ENCODE assay signal across 20 cellular contexts in the genomic region with DNA sequence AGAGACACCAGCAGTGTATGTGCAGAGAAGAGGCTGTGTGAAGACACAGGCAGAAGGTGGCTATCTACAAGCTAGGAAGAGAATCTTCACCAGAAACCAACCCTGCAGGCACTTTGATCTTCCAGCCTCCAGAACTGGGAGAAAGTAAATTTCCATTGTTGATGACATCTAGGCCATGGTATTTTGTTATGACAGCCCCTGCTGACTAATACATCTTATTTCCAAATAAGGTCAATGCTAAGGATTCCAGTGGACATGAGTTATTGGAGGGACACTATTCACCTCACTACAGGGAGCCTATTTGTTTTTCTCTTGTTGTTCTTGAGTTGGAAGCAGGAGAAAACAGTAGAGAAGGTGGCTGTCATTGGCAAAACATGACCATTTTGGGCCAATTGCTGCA.
DNase-seq lines count a peak whose midpoint lies in the region; ATAC-seq and TF ChIP-seq lines count a peak whose summit lies in the region.
"Had no signal": no experiment of that assay in that cellular context is flagged by ENCODE, and none has a peak within 500 bp of the region (broad histone marks: within the 10 kb centered on the region; RNA-seq: fewer than 3 reads in every experiment).

No MANE protein-coding gene starts in this region.

- H3K4me3 Mint-ChIP-seq in nephron progenitor cell = no peak overlapping the region
- H3K4me3 Mint-ChIP-seq: activated naive CD8-positive, alpha-beta T cell treated with anti-CD3 and anti-CD28 coated beads, Interleukin-2, amount 50 U/mL, for 24 hours; stimulated activated effector memory CD8-positive, alpha-beta T cell treated with anti-CD3 and anti-CD28 coated beads, Interleukin-12 subunit alpha, Interleukin-12 subunit beta, amount 100 ng/mL, for 72 hours had no signal

- TF ChIP-seq POLR2A in vagina (IDR thresholded peaks at IDR 0.05) = no peak

- intact Hi-C loops in vagina (cut with DNase I) = no loop called here

- in situ Hi-C loops in brain microvascular endothelial cell (cut with HindIII; ENCODE audit: low pct_ligation_motif_present, low sequenced_read_pairs) = no loop called here

- H3K27me3 ChIP-seq in brain microvascular endothelial cell (replicated peaks) (no peaks in the 10 kb centered on the region), vagina (no peaks in the 10 kb centered on the region)
- H3K27me3 ChIP-seq: gastrocnemius medialis, transverse colon had no signal

- H3K27ac ChIP-seq in brain microvascular endothelial cell (peak overlapping the region; percentile 80), vagina (no peak overlapping the region)
- H3K27ac ChIP-seq: gastrocnemius medialis, transverse colon had no signal

- no peaks in the 10 kb centered on the region for H3K9me3 ChIP-seq in vagina
- H3K9me3 ChIP-seq: gastrocnemius medialis, transverse colon had no signal

- no peak overlapping the region for H3K27ac Mint-ChIP-seq in nephron progenitor cell
- H3K27ac Mint-ChIP-seq: activated naive CD8-positive, alpha-beta T cell treated with anti-CD3 and anti-CD28 coated beads, Interleukin-2, amount 50 U/mL, for 24 hours had no signal

- H3K4me1 Mint-ChIP-seq in nephron progenitor cell = no peaks in the 10 kb centered on the region

- ATAC-seq in GM18870 (IDR thresholded peaks at IDR 0.05; ENCODE audit: unreplicated experiment) = no peak
- ATAC-seq: activated naive CD8-positive, alpha-beta T cell treated with anti-CD3 and anti-CD28 coated beads, Interleukin-2, amount 50 U/mL, for 24 hours; gastrocnemius medialis; stimulated activated effector memory CD8-positive, alpha-beta T cell treated with anti-CD3 and anti-CD28 coated beads, Interleukin-12 subunit alpha, Interleukin-12 subunit beta, amount 100 ng/mL, for 72 hours had no signal

- H3K36me3 ChIP-seq in brain microvascular endothelial cell (replicated peaks) (no peaks in the 10 kb centered on the region), vagina (no peaks in the 10 kb centered on the region)
- H3K36me3 ChIP-seq: gastrocnemius medialis, transverse colon had no signal

- peaks cover 6% of the 10 kb centered on the region for H3K4me1 ChIP-seq in vagina
- H3K4me1 ChIP-seq: gastrocnemius medialis had no signal

- H3K4me3 ChIP-seq in brain microvascular endothelial cell (ENCODE audit: low read depth, low read length) (no peak overlapping the region), vagina (no peak overlapping the region)
- H3K4me3 ChIP-seq: coronary artery, gastrocnemius medialis, transverse colon had no signal

- DNase-seq in Daoy (ENCODE audit: low read depth) (peak; percentile 31), M059J (ENCODE audit: low read depth) (peak; percentile 76), brain microvascular endothelial cell (peak; percentile 64), iris pigment epithelial cell (ENCODE audit: low read depth) (peak; percentile 80), nephron progenitor cell (no peak), vagina (ENCODE audit: extremely low spot score in 2 of 2) (no peak), Kasumi-1 (lab: John Stamatoyannopoulos, UW) (no peak)
- DNase-seq: activated CD4-positive, alpha-beta T cell treated with anti-CD3 and anti-CD28 coated beads, Interleukin-2, amount 50 U/mL, for 1 hour; activated naive CD8-positive, alpha-beta T cell treated with anti-CD3 and anti-CD28 coated beads, Interleukin-2, amount 50 U/mL, for 24 hours; activated T-cell treated with anti-CD3 and anti-CD28 coated beads, Interleukin-2, amount 50 U/mL, for 1 hour; DMS153; gastrocnemius medialis; H7; NCI-H1105; SHP77; small intestine; transverse colon had no signal

- H3K9me3 Mint-ChIP-seq in nephron progenitor cell = peaks cover 18% of the 10 kb centered on the region
- H3K9me3 Mint-ChIP-seq: activated naive CD8-positive, alpha-beta T cell treated with anti-CD3 and anti-CD28 coated beads, Interleukin-2, amount 50 U/mL, for 24 hours; stimulated activated effector memory CD8-positive, alpha-beta T cell treated with anti-CD3 and anti-CD28 coated beads, Interleukin-12 subunit alpha, Interleukin-12 subunit beta, amount 100 ng/mL, for 72 hours had no signal

- H3K36me3 Mint-ChIP-seq in nephron progenitor cell (ENCODE audit: low read depth) = no peaks in the 10 kb centered on the region
- H3K36me3 Mint-ChIP-seq: stimulated activated effector memory CD8-positive, alpha-beta T cell treated with anti-CD3 and anti-CD28 coated beads, Interleukin-12 subunit alpha, Interleukin-12 subunit beta, amount 100 ng/mL, for 72 hours had no signal

- no peak for TF ChIP-seq CTCF in brain microvascular endothelial cell (IDR thresholded peaks at IDR 0.05; ENCODE audit: low read depth, low read length, missing control alignments)
- TF ChIP-seq CTCF in nephron progenitor cell (IDR thresholded peaks at IDR 0.05) = no peak
- no peak for TF ChIP-seq CTCF in vagina (IDR thresholded peaks at IDR 0.05)

- peaks cover 24% of the 10 kb centered on the region for H3K27me3 Mint-ChIP-seq in nephron progenitor cell (ENCODE audit: low read depth, poor library complexity)
- H3K27me3 Mint-ChIP-seq: activated naive CD8-positive, alpha-beta T cell treated with anti-CD3 and anti-CD28 coated beads, Interleukin-2, amount 50 U/mL, for 24 hours had no signal

Comparison
In these comparisons a context has a peak if more than half of its experiments do, and no peak if none do; other contexts are left out.
1. DNase-seq: peak in Daoy (single experiment), M059J (single experiment), brain microvascular endothelial cell (single experiment) and iris pigment epithelial cell (single experiment); none in nephron progenitor cell (single experiment), vagina (0 of 2) and Kasumi-1 (0 of 2).